ENCODE assay signal across 14 cellular contexts in genomic region chrX:19272452-19272851, GRCh38.
DNase-seq lines count a peak whose midpoint lies in the region; ATAC-seq and TF ChIP-seq lines count a peak whose summit lies in the region.
"Had no signal": no experiment of that assay in that cellular context is flagged by ENCODE, and none has a peak within 500 bp of the region (broad histone marks: within the 10 kb centered on the region; RNA-seq: fewer than 3 reads in every experiment).

No MANE protein-coding gene starts in this region.

- no peak overlapping the region for H3K4me3 Mint-ChIP-seq in activated naive CD8-positive, alpha-beta T cell treated with anti-CD3 and anti-CD28 coated beads for 36 hours
- H3K4me3 Mint-ChIP-seq: nephron, T-cell had no signal

- DNase-seq in Daoy (ENCODE audit: low read depth) (peak; percentile 7), glomerular visceral epithelial cell (ENCODE audit: extremely low spot score) (peak; percentile 26), RPMI8226 (no peak), esophagus squamous epithelium (lab: John Stamatoyannopoulos, UW) (no peak), NCI-H524 treated with DMSO at 0.1 percent for 48 hours (lab: John Stamatoyannopoulos, UW) (no peak), epidermal melanocyte (ENCODE audit: insufficient read length, low spot score) (no peak)
- DNase-seq in activated naive CD8-positive, alpha-beta T cell treated with anti-CD3 and anti-CD28 coated beads for 36 hours, result peak; percentile 3
- DNase-seq: anterior cingulate cortex, COR-L47, head of caudate nucleus, NCI-H1092, T-cell had no signal

- peaks cover 8% of the 10 kb centered on the region for H3K27me3 Mint-ChIP-seq in activated naive CD8-positive, alpha-beta T cell treated with anti-CD3 and anti-CD28 coated beads for 36 hours

- H3K4me1 ChIP-seq in esophagus squamous epithelium, result no peaks in the 10 kb centered on the region

- TF ChIP-seq CTCF in esophagus squamous epithelium (IDR thresholded peaks at IDR 0.05), result no peak

- peaks cover 2% of the 10 kb centered on the region for H3K9me3 Mint-ChIP-seq in activated naive CD8-positive, alpha-beta T cell treated with anti-CD3 and anti-CD28 coated beads for 36 hours

- no peak overlapping the region for H3K27ac ChIP-seq in esophagus squamous epithelium

- peak; percentile 43 for ATAC-seq in HG02678 (IDR thresholded peaks at IDR 0.05; ENCODE audit: unreplicated experiment)
- ATAC-seq: T-cell had no signal

- no peaks in the 10 kb centered on the region for H3K9me3 ChIP-seq in esophagus squamous epithelium

- WGBS in esophagus squamous epithelium, 2 donors, result 76 to 80% methylated on average over 2 of the region's 2 CpGs

- H3K4me1 Mint-ChIP-seq in activated naive CD8-positive, alpha-beta T cell treated with anti-CD3 and anti-CD28 coated beads for 36 hours, result no peaks in the 10 kb centered on the region
- H3K4me1 Mint-ChIP-seq: nephron, T-cell had no signal

- no peak overlapping the region for H3K4me3 ChIP-seq in esophagus squamous epithelium

- no peak overlapping the region for H3K27ac Mint-ChIP-seq in activated naive CD8-positive, alpha-beta T cell treated with anti-CD3 and anti-CD28 coated beads for 36 hours
- H3K27ac Mint-ChIP-seq: nephron, T-cell had no signal

- intact Hi-C loops in esophagus squamous epithelium (cut with DNase I), result no loop called here

- no peaks in the 10 kb centered on the region for H3K27me3 ChIP-seq in esophagus squamous epithelium

- no peaks in the 10 kb centered on the region for H3K36me3 ChIP-seq in esophagus squamous epithelium

- no peak for TF ChIP-seq POLR2A in esophagus squamous epithelium (IDR thresholded peaks at IDR 0.05)

- H3K36me3 Mint-ChIP-seq in activated naive CD8-positive, alpha-beta T cell treated with anti-CD3 and anti-CD28 coated beads for 36 hours, result no peaks in the 10 kb centered on the region
- H3K36me3 Mint-ChIP-seq: T-cell had no signal

Comparison
In these comparisons a context has a peak if more than half of its experiments do, and no peak if none do; other contexts are left out.
1. DNase-seq: peak in Daoy (single experiment), activated naive CD8-positive, alpha-beta T cell treated with anti-CD3 and anti-CD28 coated beads for 36 hours (single experiment) and glomerular visceral epithelial cell (single experiment); none in RPMI8226 (single experiment), esophagus squamous epithelium (single experiment), NCI-H524 treated with DMSO at 0.1 percent for 48 hours (single experiment) and epidermal melanocyte (single experiment).